14 cellular contexts compared by ENCODE assay signal in the genomic region with DNA sequence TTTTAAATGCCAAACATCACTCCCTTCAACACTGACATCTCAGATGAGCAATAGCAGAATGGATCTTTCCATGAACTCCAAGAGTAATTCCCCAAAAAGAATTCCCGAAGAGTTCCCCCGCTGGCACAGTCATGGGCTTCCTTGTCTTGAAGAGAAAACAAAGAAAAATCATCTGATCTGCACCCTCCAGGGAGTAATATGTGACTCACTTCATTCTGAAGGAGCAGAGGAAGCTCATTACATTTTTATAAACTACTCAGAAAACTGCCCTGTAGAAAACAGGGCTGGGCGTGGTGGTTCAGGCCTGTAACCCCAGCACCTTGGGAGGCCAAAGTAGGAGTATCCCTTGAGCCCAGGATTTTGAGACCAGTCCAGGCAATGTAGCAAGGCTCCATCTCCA. TPM values are rescaled to one million over a fixed set of nuclear protein-coding genes. Genes with fewer than 3 reads are reported as not detected.
DNase-seq lines count a peak whose midpoint lies in the region; ATAC-seq and TF ChIP-seq lines count a peak whose summit lies in the region.
"Had no signal": no experiment of that assay in that cellular context is flagged by ENCODE, and none has a peak within 500 bp of the region (broad histone marks: within the 10 kb centered on the region; RNA-seq: fewer than 3 reads in every experiment).

No MANE protein-coding gene starts in this region.

- no peak for TF ChIP-seq POLR2A in right lobe of liver (IDR thresholded peaks at IDR 0.05)

- no peaks in the 10 kb centered on the region for H3K36me3 ChIP-seq in right lobe of liver
- H3K36me3 ChIP-seq in ascending aorta = no peaks in the 10 kb centered on the region

- CTCF ChIA-PET in RWPE1 (lab: Yijun Ruan, JAX) = no interaction called here

- 74% methylated on average over 2 of the region's 3 CpGs for WGBS in right lobe of liver (ENCODE audit: insufficient coverage, low coverage, low lambda C conversion rate, missing lambda C conversion rate)

- H3K36me3 Mint-ChIP-seq in osteocyte (ENCODE audit: unreplicated experiment) = no peaks in the 10 kb centered on the region
- H3K36me3 Mint-ChIP-seq: stimulated activated effector memory CD8-positive, alpha-beta T cell treated with anti-CD3 and anti-CD28 coated beads, Interleukin-12 subunit alpha, Interleukin-12 subunit beta, amount 100 ng/mL, for 72 hours had no signal

- ATAC-seq in esophagus mucosa (peak; percentile 53), right lobe of liver (no peak)
- ATAC-seq: stimulated activated effector memory CD8-positive, alpha-beta T cell treated with anti-CD3 and anti-CD28 coated beads, Interleukin-12 subunit alpha, Interleukin-12 subunit beta, amount 100 ng/mL, for 72 hours had no signal

- H3K27me3 ChIP-seq in right lobe of liver = no peaks in the 10 kb centered on the region
- H3K27me3 ChIP-seq in ascending aorta = no peaks in the 10 kb centered on the region

- intact Hi-C loops in right lobe of liver (cut with DNase I) (no loop called here), ascending aorta (cut with DNase I) (no loop called here)

- H3K4me3 ChIP-seq in right lobe of liver (no peak overlapping the region), ascending aorta (no peak overlapping the region)

- no peaks in the 10 kb centered on the region for H3K9me3 ChIP-seq in right lobe of liver
- no peaks in the 10 kb centered on the region for H3K9me3 ChIP-seq in ascending aorta

- H3K4me3 Mint-ChIP-seq in osteocyte (ENCODE audit: unreplicated experiment) = peak overlapping the region; percentile 3
- H3K4me3 Mint-ChIP-seq: central memory CD8-positive, alpha-beta T cell; stimulated activated effector memory CD8-positive, alpha-beta T cell treated with anti-CD3 and anti-CD28 coated beads, Interleukin-12 subunit alpha, Interleukin-12 subunit beta, amount 100 ng/mL, for 72 hours had no signal

- POLR2A ChIA-PET in RWPE1 (lab: Yijun Ruan, JAX; ENCODE audit: low non-redundant PET) = no interaction called here

- no peaks in the 10 kb centered on the region for H3K9me3 Mint-ChIP-seq in osteocyte (ENCODE audit: unreplicated experiment)
- H3K9me3 Mint-ChIP-seq: central memory CD8-positive, alpha-beta T cell; stimulated activated effector memory CD8-positive, alpha-beta T cell treated with anti-CD3 and anti-CD28 coated beads, Interleukin-12 subunit alpha, Interleukin-12 subunit beta, amount 100 ng/mL, for 72 hours had no signal

- H3K4me1 Mint-ChIP-seq in osteocyte (ENCODE audit: unreplicated experiment) = peaks cover 39% of the 10 kb centered on the region

- H3K27ac ChIP-seq in RWPE1 = peak overlapping the region; percentile 86
- H3K27ac ChIP-seq in right lobe of liver = no peak overlapping the region
- no peak overlapping the region for H3K27ac ChIP-seq in ascending aorta

- H3K27ac Mint-ChIP-seq in osteocyte (ENCODE audit: unreplicated experiment) = peak overlapping the region; percentile 92
- H3K27ac Mint-ChIP-seq: stimulated activated effector memory CD8-positive, alpha-beta T cell treated with anti-CD3 and anti-CD28 coated beads, Interleukin-12 subunit alpha, Interleukin-12 subunit beta, amount 100 ng/mL, for 72 hours had no signal

- DNase-seq in EH (ENCODE audit: low read depth) = peak; percentile 85
- peak; percentile 68 for DNase-seq in RWPE1 (ENCODE audit: low spot score)
- no peak for DNase-seq in osteocyte (ENCODE audit: extremely low spot score, unreplicated experiment)
- no peak for DNase-seq in SKM-1 (lab: John Stamatoyannopoulos, UW; ENCODE audit: unreplicated experiment)
- no peak for DNase-seq in right lobe of liver
- no peak for DNase-seq in ascending aorta (ENCODE audit: low spot score in 2 of 2)
- no peak for DNase-seq in globus pallidus (ENCODE audit: low spot score)
- DNase-seq: activated CD8-positive, alpha-beta memory T cell treated with anti-CD3 and anti-CD28 coated beads, Interleukin-2, amount 50 U/mL, for 4 hours; DMS79 treated with DMSO at 0.1 percent for 48 hours; hippocampal formation; NCI-H524 had no signal

- no peaks in the 10 kb centered on the region for H3K4me1 ChIP-seq in right lobe of liver
- H3K4me1 ChIP-seq in ascending aorta = no peaks in the 10 kb centered on the region

- H3K27me3 Mint-ChIP-seq in osteocyte (ENCODE audit: unreplicated experiment) = no peaks in the 10 kb centered on the region

- no peak for TF ChIP-seq CTCF in RWPE1 (conservative IDR thresholded peaks at IDR 0.05; ENCODE audit: low read depth)
- TF ChIP-seq CTCF in osteocyte (IDR thresholded peaks at IDR 0.05) = no peak
- TF ChIP-seq CTCF in right lobe of liver (IDR thresholded peaks at IDR 0.05) = no peak
- TF ChIP-seq CTCF in ascending aorta (IDR thresholded peaks at IDR 0.05) = no peak

RNA-seq across cellular contexts. Expression of gene CELSR1, which starts 35.7 kb away (rescaled TPM):
- total RNA-seq in esophagus mucosa = 36.0 TPM
- 15.9 and 16.0 TPM in 2 replicates for total RNA-seq in osteocyte
- total RNA-seq in right lobe of liver = 1 to 10 TPM; 2.9 to 8.2 (median 5.0) TPM
- 10.5 TPM for total RNA-seq in ascending aorta

Comparison
In these comparisons a context has a peak if more than half of its experiments do, and no peak if none do; other contexts are left out.
1. DNase-seq: peak in EH (single experiment) and RWPE1 (single experiment); none in osteocyte (single experiment), SKM-1 (single experiment), right lobe of liver (0 of 3), ascending aorta (0 of 2) and globus pallidus (single experiment).